In genomic region chr22:44701187-44701586, GRCh38 we compare ENCODE assay signal across 1 cellular context.
TF ChIP-seq lines count a peak whose summit lies in the region.

No MANE protein-coding gene starts in this region.

TF ChIP-seq in IMR-90, 13 proteins besides CTCF, POLR2A, EP300 and RAD21:
- no peak for TF ChIP-seq CHD1 (IDR thresholded peaks at IDR 0.05; ENCODE audit: low read depth, low read length)
- TF ChIP-seq CEBPB (IDR thresholded peaks at IDR 0.05; ENCODE audit: low read depth, low read length), result peak; percentile 89
